ENCODE assay signal across 1 cellular context in genomic region chr9:128916204-128916603, GRCh38.
TF ChIP-seq lines count a peak whose summit lies in the region.

No MANE protein-coding gene starts in this region.

TF ChIP-seq in endothelial cell of umbilical vein, 7 proteins besides CTCF, POLR2A, EP300 and RAD21:
- no peak for TF ChIP-seq MAX (IDR thresholded peaks at IDR 0.05; ENCODE audit: insufficient read depth, insufficient read length)
